Comparison of ENCODE assay signal across 1 cellular context in genomic region chr6:111105578-111105977, GRCh38.
TF ChIP-seq lines count a peak whose summit lies in the region.

No MANE protein-coding gene starts in this region.

TF ChIP-seq in HepG2, 621 proteins besides CTCF, POLR2A, EP300 and RAD21 (continued from another document and continues in another):
- TF ChIP-seq IKZF5 (CRISPR knock-in tag; IDR thresholded peaks at IDR 0.05) (peak; percentile 77; the same call in 1 of the 2 replicates), ZBTB37 (CRISPR knock-in tag; IDR thresholded peaks at IDR 0.05) (peak; percentile 38; the same call in 1 of the 2 replicates), SPEN (CRISPR knock-in tag; IDR thresholded peaks at IDR 0.05; ENCODE audit: low read depth) (peak; percentile 57; the same call in 1 of the 2 replicates), PREB (CRISPR knock-in tag; IDR thresholded peaks at IDR 0.05) (no peak), THAP7 (CRISPR knock-in tag; IDR thresholded peaks at IDR 0.05) (no peak), ZSCAN9 (CRISPR knock-in tag; IDR thresholded peaks at IDR 0.05; ENCODE audit: borderline replicate concordance) (peak; percentile 77; the same call in 1 of the 2 replicates), ZNF713 (CRISPR knock-in tag; IDR thresholded peaks at IDR 0.05) (no peak), ZNF710 (CRISPR knock-in tag; IDR thresholded peaks at IDR 0.05; ENCODE audit: borderline replicate concordance) (peak; percentile 76; the same call in 1 of the 2 replicates), ZUFSP (CRISPR knock-in tag; IDR thresholded peaks at IDR 0.05; ENCODE audit: borderline replicate concordance) (no peak), TBX2 (CRISPR knock-in tag; IDR thresholded peaks at IDR 0.05; ENCODE audit: borderline replicate concordance) (peak; percentile 99), CHD2 (IDR thresholded peaks at IDR 0.05; ENCODE audit: low read depth, low read length) (no peak), ELK4 (CRISPR knock-in tag; IDR thresholded peaks at IDR 0.05; ENCODE audit: borderline replicate concordance) (no peak), MBNL3 (CRISPR knock-in tag; conservative IDR thresholded peaks at IDR 0.05) (no peak), ZNF589 (CRISPR knock-in tag; conservative IDR thresholded peaks at IDR 0.05) (0 out of 2 replicates have a peak, but pooled peaks have one; percentile 41), UBTF (CRISPR knock-in tag; IDR thresholded peaks at IDR 0.05) (no peak), SOX13 (IDR thresholded peaks at IDR 0.05) (peak; percentile 76; the same call in 1 of the 2 replicates), SOX13 (CRISPR knock-in tag; conservative IDR thresholded peaks at IDR 0.05 in 1 of 2, IDR thresholded peaks at IDR 0.05 in 1 of 2) (peak in 1 of 2 experiments; percentile 98; a peak in 2 of 4 replicates), ZNF343 (CRISPR knock-in tag; IDR thresholded peaks at IDR 0.05) (0 out of 2 replicates have a peak, but pooled peaks have one; percentile 62), ZNF687 (CRISPR knock-in tag; IDR thresholded peaks at IDR 0.05) (peak; percentile 52; the same call in 1 of the 2 replicates), MYNN (CRISPR knock-in tag; IDR thresholded peaks at IDR 0.05; ENCODE audit: low read depth) (no peak), ZNF501 (CRISPR knock-in tag; IDR thresholded peaks at IDR 0.05) (no peak), ZNF770 (CRISPR knock-in tag; IDR thresholded peaks at IDR 0.05) (peak; percentile 20; the same call in 1 of the 2 replicates), ZNF496 (CRISPR knock-in tag; IDR thresholded peaks at IDR 0.05; ENCODE audit: insufficient replicate concordance) (no peak), HNF4A (CRISPR knock-in tag; IDR thresholded peaks at IDR 0.05) (peak; percentile 91), KLF16 (CRISPR knock-in tag; IDR thresholded peaks at IDR 0.05) (peak in 1 of 2 experiments; percentile 82; a peak in 2 of 4 replicates), ATAD3A (CRISPR knock-in tag; IDR thresholded peaks at IDR 0.05) (no peak), SMAD9 (CRISPR knock-in tag; IDR thresholded peaks at IDR 0.05) (no peak), SIN3B (IDR thresholded peaks at IDR 0.05; ENCODE audit: low read length) (no peak), ZNF75D (CRISPR knock-in tag; IDR thresholded peaks at IDR 0.05; ENCODE audit: borderline replicate concordance) (no peak), MTERF4 (CRISPR knock-in tag; IDR thresholded peaks at IDR 0.05) (no peak), ZBTB34 (CRISPR knock-in tag; IDR thresholded peaks at IDR 0.05) (no peak; the same call in 1 of the 2 replicates), ETV5 (CRISPR knock-in tag; IDR thresholded peaks at IDR 0.05; ENCODE audit: borderline replicate concordance) (peak; percentile 77), ZNF101 (CRISPR knock-in tag; IDR thresholded peaks at IDR 0.05; ENCODE audit: borderline replicate concordance, low read depth) (no peak), DRAP1 (CRISPR knock-in tag; IDR thresholded peaks at IDR 0.05) (peak; percentile 53; the same call in 1 of the 2 replicates)
